8 cellular contexts compared by ENCODE assay signal in genomic region chr18:21612125-21613100, GRCh38.
DNase-seq lines count a peak whose midpoint lies in the region; ATAC-seq lines count a peak whose summit lies in the region.

SNRPD1 (plus strand) TSS chr18:21612314; CDS start chr18:21612430, 116 bp downstream.

- peaks cover 16% of the 10 kb centered on the region for H3K36me3 Mint-ChIP-seq in central memory CD8-positive, alpha-beta T cell (ENCODE audit: insufficient read depth)

- peak within 1 kb of the TSS; percentile 96 for H3K27ac Mint-ChIP-seq in central memory CD8-positive, alpha-beta T cell (ENCODE audit: low read depth)

- peaks cover 32% of the 10 kb centered on the region for H3K4me1 Mint-ChIP-seq in central memory CD8-positive, alpha-beta T cell

- H3K9me3 Mint-ChIP-seq in central memory CD8-positive, alpha-beta T cell, result no peaks in the 10 kb centered on the region

- peak; percentile 99 for ATAC-seq in GM19025 (IDR thresholded peaks at IDR 0.05; ENCODE audit: low read depth, unreplicated experiment)
- peak; percentile 96 for ATAC-seq in HG03342 (IDR thresholded peaks at IDR 0.05; ENCODE audit: unreplicated experiment)
- ATAC-seq in central memory CD8-positive, alpha-beta T cell (replicated peaks; ENCODE audit: extremely low read depth, poor library complexity, severe bottlenecking), result peak; percentile 96

- peak; percentile 85 to 87 for DNase-seq in AML-193 (lab: John Stamatoyannopoulos, UW)
- DNase-seq in NCI-H345 treated with DMSO at 0.1 percent for 48 hours (lab: John Stamatoyannopoulos, UW; ENCODE audit: unreplicated experiment), result peak; percentile 78
- DNase-seq in activated CD4-positive, CD25-positive, alpha-beta regulatory T cell treated with anti-CD3 and anti-CD28 coated beads, Interleukin-2, amount 50 U/mL, for 16 hours (ENCODE audit: low read depth, low spot score), result peak; percentile 81
- DNase-seq in central memory CD8-positive, alpha-beta T cell (ENCODE audit: low spot score in 2 of 2), result peak; percentile 80 to 85
- DNase-seq in islet precursor cell, result peak; percentile 95
- peak; percentile 83 to 89 (median 85) for DNase-seq in stimulated activated CD4-positive, alpha-beta T cell treated with anti-CD3 and anti-CD28 coated beads, Interleukin-12 subunit alpha, Interleukin-12 subunit beta, amount 100 ng/mL, for 48 hours (ENCODE audit: low read depth in 2 of 3, low spot score in 1 of 3)

- H3K4me3 Mint-ChIP-seq in central memory CD8-positive, alpha-beta T cell, result peak within 1 kb of the TSS; percentile 94

- no peaks in the 10 kb centered on the region for H3K27me3 Mint-ChIP-seq in central memory CD8-positive, alpha-beta T cell

Comparison
In these comparisons a context has a peak if more than half of its experiments do, and no peak if none do; other contexts are left out.
1. Peak in every context shown above with its lines: DNase-seq and ATAC-seq.